In genomic region chr19:1860821-1861598, GRCh38 we compare ENCODE assay signal across 8 cellular contexts. TPM values are rescaled to one million over a fixed set of nuclear protein-coding genes. Genes with fewer than 3 reads are reported as not detected.
DNase-seq lines count a peak whose midpoint lies in the region; ATAC-seq and TF ChIP-seq lines count a peak whose summit lies in the region.

No MANE protein-coding gene starts in this region.

- H3K27me3 Mint-ChIP-seq in activated naive CD8-positive, alpha-beta T cell, result no peaks in the 10 kb centered on the region

- peak overlapping the region; percentile 54 for H3K27ac Mint-ChIP-seq in activated naive CD8-positive, alpha-beta T cell

- TF ChIP-seq POLR2A in upper lobe of left lung (IDR thresholded peaks at IDR 0.05), result no peak

- ATAC-seq in upper lobe of left lung (ENCODE audit: low FRiP score in 2 of 2), result no peak
- no peak for ATAC-seq in GM19455 (IDR thresholded peaks at IDR 0.05; ENCODE audit: unreplicated experiment)

- intact Hi-C loops in cardiac septum (cut with DNase I), result no loop called here

- WGBS in upper lobe of left lung, 2 donors, result 75 to 76% methylated on average over 18 to 28 of the region's 28 CpGs

- DNase-seq in cardiac muscle cell (ENCODE audit: low read depth in 1 of 2, low spot score in 1 of 2) (no peak), cardiac septum (ENCODE audit: low spot score) (no peak), inferior parietal cortex (ENCODE audit: extremely low spot score) (peak; percentile 2), upper lobe of left lung (peak in 1 of 2 donors; percentile 51), DMS79 treated with DMSO at 0.1 percent for 48 hours (lab: John Stamatoyannopoulos, UW) (no peak), iPS-NIHi11 (ENCODE audit: low spot score) (no peak)

- peak overlapping the region; percentile 94 for H3K4me3 Mint-ChIP-seq in activated naive CD8-positive, alpha-beta T cell

- peak overlapping the region; percentile 85 for H3K4me3 ChIP-seq in cardiac muscle cell
- H3K4me3 ChIP-seq in upper lobe of left lung, result peak overlapping the region in 3 of 4 donors; percentile 71 to 98 (median 90)

- no peak for TF ChIP-seq CTCF in cardiac muscle cell (IDR thresholded peaks at IDR 0.05; ENCODE audit: low read depth, low read length)
- no peak for TF ChIP-seq CTCF in upper lobe of left lung (IDR thresholded peaks at IDR 0.05)

- H3K27ac ChIP-seq in cardiac muscle cell (no peak overlapping the region), upper lobe of left lung (peak overlapping the region in 3 of 4 donors; percentile 13 to 95 (median 56))

- H3K36me3 Mint-ChIP-seq in activated naive CD8-positive, alpha-beta T cell, result no peaks in the 10 kb centered on the region

- H3K4me1 ChIP-seq in cardiac muscle cell (ENCODE audit: low read depth) (peaks cover 30% of the 10 kb centered on the region), upper lobe of left lung (peaks cover 57 to 77% (median 70%) of the 10 kb centered on the region in 4 donors)

- H3K36me3 ChIP-seq in cardiac muscle cell, result no peaks in the 10 kb centered on the region
- H3K36me3 ChIP-seq in upper lobe of left lung, result no peaks in the 10 kb centered on the region

- H3K9me3 ChIP-seq in cardiac muscle cell (ENCODE audit: low read depth), result no peaks in the 10 kb centered on the region
- H3K9me3 ChIP-seq in upper lobe of left lung, result no peaks in the 10 kb centered on the region

- TF ChIP-seq EP300 in upper lobe of left lung (IDR thresholded peaks at IDR 0.05), result no peak

- H3K27me3 ChIP-seq in cardiac muscle cell (peaks cover 3% of the 10 kb centered on the region), upper lobe of left lung (no peaks in the 10 kb centered on the region)

- H3K4me1 Mint-ChIP-seq in activated naive CD8-positive, alpha-beta T cell (ENCODE audit: low read depth), result peaks cover 31% of the 10 kb centered on the region

- H3K9me3 Mint-ChIP-seq in activated naive CD8-positive, alpha-beta T cell (ENCODE audit: low read depth), result no peaks in the 10 kb centered on the region

RNA-seq across cellular contexts. Expression of gene KLF16, which starts 2.4 kb away (rescaled TPM):
- total RNA-seq in cardiac muscle cell (5.3 and 9.3 TPM in 2 replicates), cardiac septum (14.1 TPM), upper lobe of left lung (10 to 100 TPM in 4 of 6 donors, 1 to 10 TPM in 2; 6.9 to 39.9 (median 16.4) TPM)
- 9.1 and 20.8 TPM in 2 replicates for polyA plus RNA-seq in cardiac muscle cell

RNA-seq across cellular contexts. Expression of gene REXO1, which starts 12.7 kb away (rescaled TPM):
- total RNA-seq in cardiac muscle cell (24.4 and 39.7 TPM in 2 replicates), cardiac septum (16.7 TPM), upper lobe of left lung (100 to 1,000 TPM in 1 of 6 donors, 10 to 100 TPM in 5; 17.0 to 106 (median 38.8) TPM)
- polyA plus RNA-seq in cardiac muscle cell, result 19.2 and 21.3 TPM in 2 replicates

RNA-seq across cellular contexts. Expression of gene ABHD17A, which starts 24.3 kb away (rescaled TPM):
- total RNA-seq in cardiac muscle cell (198 and 203 TPM in 2 replicates), cardiac septum (61.1 TPM), upper lobe of left lung (100 to 1,000 TPM in 4 of 6 donors, 10 to 100 TPM in 2; 63.4 to 143 (median 108) TPM)
- 145 and 159 TPM in 2 replicates for polyA plus RNA-seq in cardiac muscle cell

RNA-seq across cellular contexts. Expression of gene ADAT3, which starts 44.2 kb away (rescaled TPM):
- total RNA-seq in cardiac muscle cell, result 11.2 and 16.3 TPM in 2 replicates
- polyA plus RNA-seq in cardiac muscle cell, result 5.9 and 14.3 TPM in 2 replicates
- total RNA-seq in cardiac septum, result 2.1 TPM
- total RNA-seq in upper lobe of left lung, result 10 to 100 TPM in 4 of 6 donors, 1 to 10 TPM in 2; 6.1 to 25.1 (median 12.0) TPM

RNA-seq across cellular contexts. Expression of gene SCAMP4, which starts 44.2 kb away (rescaled TPM):
- total RNA-seq in cardiac muscle cell (58.0 and 62.5 TPM in 2 replicates), cardiac septum (14.9 TPM), upper lobe of left lung (100 to 1,000 TPM in 1 of 6 donors, 10 to 100 TPM in 5; 52.0 to 117 (median 75.3) TPM)
- polyA plus RNA-seq in cardiac muscle cell, result 53.7 and 58.5 TPM in 2 replicates
